ENCODE assay signal across 18 cellular contexts in genomic region chr9:33153001-33153400, GRCh38. TPM values are rescaled to one million over a fixed set of nuclear protein-coding genes. Genes with fewer than 3 reads are reported as not detected.
A peak's percentile ranks its signal among the peaks of the same experiment; 100 is the strongest.
DNase-seq lines count a peak whose midpoint lies in the region; ATAC-seq and TF ChIP-seq lines count a peak whose summit lies in the region.
"Had no signal": no experiment of that assay in that cellular context is flagged by ENCODE, and none has a peak within 500 bp of the region (broad histone marks: within the 10 kb centered on the region; RNA-seq: fewer than 3 reads in every experiment).

No MANE protein-coding gene starts in this region.

- peak overlapping the region; percentile 55 for H3K4me3 Mint-ChIP-seq in T-helper 2 cell treated with Interferon-gamma antibody and Interleukin-4, amounts not matched to agents 5 μg/mL and 100 μg/mL, for 36 hours
- no peak overlapping the region for H3K4me3 Mint-ChIP-seq in HFFc6
- H3K4me3 Mint-ChIP-seq in activated naive CD8-positive, alpha-beta T cell treated with anti-CD3 and anti-CD28 coated beads, Interleukin-2, amount 50 U/mL, for 24 hours = peak overlapping the region; percentile 30
- no peak overlapping the region for H3K4me3 Mint-ChIP-seq in progenitor cell of endocrine pancreas (ENCODE audit: low read depth)
- H3K4me3 Mint-ChIP-seq: nephron progenitor cell had no signal

- DNase-seq in T-helper 2 cell treated with Interferon-gamma antibody and Interleukin-4, amounts not matched to agents 5 μg/mL and 100 μg/mL, for 36 hours (ENCODE audit: low spot score) = no peak
- DNase-seq in T-helper 2 cell = no peak
- DNase-seq in HFFc6 = no peak
- no peak for DNase-seq in activated naive CD8-positive, alpha-beta T cell treated with anti-CD3 and anti-CD28 coated beads, Interleukin-2, amount 50 U/mL, for 24 hours
- no peak for DNase-seq in progenitor cell of endocrine pancreas (ENCODE audit: low spot score, unreplicated experiment)
- DNase-seq: 8988T, H7, heart right ventricle, left cardiac atrium, NCI-H1694 treated with DMSO at 0.1 percent for 48 hours, NCI-H524 treated with DMSO at 0.1 percent for 48 hours, nephron progenitor cell, sigmoid colon, T1000 had no signal

- H3K9me3 Mint-ChIP-seq in T-helper 2 cell treated with Interferon-gamma antibody and Interleukin-4, amounts not matched to agents 5 μg/mL and 100 μg/mL, for 36 hours = no peaks in the 10 kb centered on the region
- H3K9me3 Mint-ChIP-seq in HFFc6 (no peaks in the 10 kb centered on the region), progenitor cell of endocrine pancreas (ENCODE audit: low read depth) (peaks cover 10% of the 10 kb centered on the region)
- H3K9me3 Mint-ChIP-seq in activated naive CD8-positive, alpha-beta T cell treated with anti-CD3 and anti-CD28 coated beads, Interleukin-2, amount 50 U/mL, for 24 hours = no peaks in the 10 kb centered on the region

- H3K36me3 Mint-ChIP-seq in T-helper 2 cell treated with Interferon-gamma antibody and Interleukin-4, amounts not matched to agents 5 μg/mL and 100 μg/mL, for 36 hours (ENCODE audit: low read depth) = peaks cover 5% of the 10 kb centered on the region
- H3K36me3 Mint-ChIP-seq in HFFc6 (ENCODE audit: low read depth) (peaks cover 20% of the 10 kb centered on the region; the same call in 1 of the 2 replicates), progenitor cell of endocrine pancreas (ENCODE audit: insufficient read depth) (peaks cover 3% of the 10 kb centered on the region)
- peaks cover 5% of the 10 kb centered on the region for H3K36me3 Mint-ChIP-seq in activated naive CD8-positive, alpha-beta T cell treated with anti-CD3 and anti-CD28 coated beads, Interleukin-2, amount 50 U/mL, for 24 hours (ENCODE audit: low read depth)

- ATAC-seq in activated naive CD8-positive, alpha-beta T cell treated with anti-CD3 and anti-CD28 coated beads, Interleukin-2, amount 50 U/mL, for 24 hours = peak; percentile 51
- ATAC-seq in HG03045 (IDR thresholded peaks at IDR 0.05; ENCODE audit: unreplicated experiment) (no peak), GM21528 (IDR thresholded peaks at IDR 0.05; ENCODE audit: low FRiP score, unreplicated experiment) (no peak), HG03095 (IDR thresholded peaks at IDR 0.05; ENCODE audit: unreplicated experiment) (no peak)
- ATAC-seq: esophagus mucosa, heart right ventricle, left cardiac atrium had no signal

- H3K4me1 Mint-ChIP-seq in T-helper 2 cell treated with Interferon-gamma antibody and Interleukin-4, amounts not matched to agents 5 μg/mL and 100 μg/mL, for 36 hours (ENCODE audit: low read depth) = peaks cover 46% of the 10 kb centered on the region
- H3K4me1 Mint-ChIP-seq in HFFc6 (ENCODE audit: low read depth) = peaks cover 95% of the 10 kb centered on the region
- H3K4me1 Mint-ChIP-seq in activated naive CD8-positive, alpha-beta T cell treated with anti-CD3 and anti-CD28 coated beads, Interleukin-2, amount 50 U/mL, for 24 hours = peaks cover 88% of the 10 kb centered on the region
- peaks cover 7% of the 10 kb centered on the region for H3K4me1 Mint-ChIP-seq in progenitor cell of endocrine pancreas (ENCODE audit: low read depth)

- peak overlapping the region; percentile 58 for H3K27ac Mint-ChIP-seq in T-helper 2 cell treated with Interferon-gamma antibody and Interleukin-4, amounts not matched to agents 5 μg/mL and 100 μg/mL, for 36 hours
- H3K27ac Mint-ChIP-seq in HFFc6 = peak overlapping the region; percentile 38; the same call in 1 of the 2 replicates
- peak overlapping the region; percentile 79 for H3K27ac Mint-ChIP-seq in activated naive CD8-positive, alpha-beta T cell treated with anti-CD3 and anti-CD28 coated beads, Interleukin-2, amount 50 U/mL, for 24 hours
- peak overlapping the region; percentile 11 for H3K27ac Mint-ChIP-seq in progenitor cell of endocrine pancreas

- TF ChIP-seq CTCF in HFFc6 (IDR thresholded peaks at IDR 0.05) = no peak
- TF ChIP-seq CTCF in progenitor cell of endocrine pancreas (IDR thresholded peaks at IDR 0.05; ENCODE audit: unreplicated experiment) = no peak

- no peaks in the 10 kb centered on the region for H3K27me3 Mint-ChIP-seq in T-helper 2 cell treated with Interferon-gamma antibody and Interleukin-4, amounts not matched to agents 5 μg/mL and 100 μg/mL, for 36 hours (ENCODE audit: low read depth)
- H3K27me3 Mint-ChIP-seq in HFFc6 (ENCODE audit: insufficient read depth) (no peaks in the 10 kb centered on the region; the same call in 1 of the 2 replicates), progenitor cell of endocrine pancreas (no peaks in the 10 kb centered on the region)
- H3K27me3 Mint-ChIP-seq in activated naive CD8-positive, alpha-beta T cell treated with anti-CD3 and anti-CD28 coated beads, Interleukin-2, amount 50 U/mL, for 24 hours = no peaks in the 10 kb centered on the region

RNA-seq across cellular contexts. Expression of gene B4GALT1, which starts 14.1 kb away (rescaled TPM):
- 100 to 1,000 TPM in 4 of 6 experiments, 10 to 100 TPM in 2; 87.2 to 116 (median 106) TPM for total RNA-seq in HFFc6 (2021; fragmentation: NEBNext Ultra II Directional; extraction: Animal tissue kit (Norgen Biotek cat#: 25700))
- 49.9 and 53.1 TPM in 2 replicates for total RNA-seq in progenitor cell of endocrine pancreas

Comparison
In these comparisons a context has a peak if more than half of its experiments do, and no peak if none do; other contexts are left out.
1. H3K27ac Mint-ChIP-seq: peak in every context shown above with its lines; median percentile 79 in activated naive CD8-positive, alpha-beta T cell treated with anti-CD3 and anti-CD28 coated beads, Interleukin-2, amount 50 U/mL, for 24 hours; 58 in T-helper 2 cell treated with Interferon-gamma antibody and Interleukin-4, amounts not matched to agents 5 μg/mL and 100 μg/mL, for 36 hours; 38 in HFFc6; 11 in progenitor cell of endocrine pancreas.
2. H3K4me3 Mint-ChIP-seq: peak in T-helper 2 cell treated with Interferon-gamma antibody and Interleukin-4, amounts not matched to agents 5 μg/mL and 100 μg/mL, for 36 hours (single experiment) and activated naive CD8-positive, alpha-beta T cell treated with anti-CD3 and anti-CD28 coated beads, Interleukin-2, amount 50 U/mL, for 24 hours (single experiment); none in HFFc6 (single experiment) and progenitor cell of endocrine pancreas (single experiment).